17 cellular contexts compared by ENCODE assay signal in the genomic region with DNA sequence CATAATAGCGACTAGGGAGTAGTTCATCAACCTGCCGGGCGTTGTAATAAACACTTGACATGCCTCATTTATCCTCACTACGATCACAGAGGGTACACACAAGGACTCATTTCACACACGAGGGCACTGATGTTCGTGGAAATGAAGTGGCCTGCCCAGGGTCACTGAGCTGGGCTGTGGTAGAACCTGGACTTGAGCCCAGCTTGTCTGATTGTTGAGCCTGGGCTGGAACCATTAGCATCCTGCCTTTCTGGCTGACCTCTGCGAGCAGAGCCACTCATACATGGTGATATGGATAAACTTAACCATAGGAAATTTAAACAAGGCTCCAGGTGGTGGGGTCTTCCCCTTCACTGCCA. TPM values are rescaled to one million over a fixed set of nuclear protein-coding genes. Genes with fewer than 3 reads are reported as not detected.
A peak's percentile ranks its signal among the peaks of the same experiment; 100 is the strongest.
DNase-seq lines count a peak whose midpoint lies in the region; ATAC-seq, FAIRE-seq and TF ChIP-seq lines count a peak whose summit lies in the region.
"Had no signal": no experiment of that assay in that cellular context is flagged by ENCODE, and none has a peak within 500 bp of the region (broad histone marks: within the 10 kb centered on the region; RNA-seq: fewer than 3 reads in every experiment).

No MANE protein-coding gene starts in this region.

- peak; percentile 9 for FAIRE-seq in HTR-8/SVneo (lab: Jason Lieb, UNC)
- no peak for FAIRE-seq in HepG2 (lab: Jason Lieb, UNC)
- FAIRE-seq: G401.6, GM12892, H54 had no signal

- no peaks in the 10 kb centered on the region for H3K4me1 ChIP-seq in HepG2 (ENCODE audit: insufficient read depth, low read length)
- H3K4me1 ChIP-seq: Caco-2 had no signal

- no peaks in the 10 kb centered on the region for H3K9me3 ChIP-seq in HepG2 (ENCODE audit: low read length)
- H3K9me3 ChIP-seq: Caco-2 had no signal

- H3K36me3 ChIP-seq in HepG2 (replicated peaks in 1 of 2; ENCODE audit: control insufficient read depth in 1 of 2, insufficient read depth in 2 of 2, low read length in 2 of 2): no peaks in the 10 kb centered on the region

- CTCF ChIA-PET in HepG2 (lab: Yijun Ruan, JAX; ENCODE audit: low intra/inter-chr PET ratio, low total read pairs): no interaction called here

- 47% methylated on average over 7 of the region's 7 CpGs for WGBS in HepG2 (ENCODE audit: low lambda C conversion rate)

- POLR2A ChIA-PET in HepG2 (lab: Yijun Ruan, JAX): no interaction called here

- no TSS peak for BruUV-seq in HepG2 (replicated peaks; lab: Mats Ljungman, UMichigan)

- ATAC-seq in Right ventricle myocardium superior (ENCODE audit: poor library complexity): peak; percentile 83
- no peak for ATAC-seq in HepG2
- ATAC-seq: naive thymus-derived CD8-positive, alpha-beta T cell; T-helper 17 cell had no signal

- H3K4me3 Mint-ChIP-seq in nephron progenitor cell: no peak overlapping the region
- H3K4me3 Mint-ChIP-seq: naive thymus-derived CD8-positive, alpha-beta T cell; T-helper 17 cell had no signal

- TF ChIP-seq CTCF in nephron progenitor cell (IDR thresholded peaks at IDR 0.05) (no peak), HepG2 (CRISPR knock-in tag; IDR thresholded peaks at IDR 0.05) (no peak)

- DNase-seq in HTR-8/SVneo (ENCODE audit: insufficient read length, low spot score) (no peak), NCI-H2107 treated with DMSO at 0.1 percent for 48 hours (lab: John Stamatoyannopoulos, UW; ENCODE audit: unreplicated experiment) (peak; percentile 86), Right ventricle myocardium superior (peak; percentile 50), nephron progenitor cell (no peak), substantia nigra (lab: John Stamatoyannopoulos, UW) (no peak), SKM-1 (lab: John Stamatoyannopoulos, UW; ENCODE audit: unreplicated experiment) (no peak), HepG2 (ENCODE audit: low spot score) (no peak), medulla oblongata (ENCODE audit: extremely low spot score) (no peak)
- DNase-seq: activated CD4-positive, CD25-positive, alpha-beta regulatory T cell; Caco-2; cerebellar nuclear complex; naive thymus-derived CD8-positive, alpha-beta T cell; SIG-M5; T-helper 17 cell had no signal

- no peaks in the 10 kb centered on the region for H3K36me3 Mint-ChIP-seq in nephron progenitor cell (ENCODE audit: low read depth)
- H3K36me3 Mint-ChIP-seq: naive thymus-derived CD8-positive, alpha-beta T cell had no signal

- H3K4me1 Mint-ChIP-seq in nephron progenitor cell: peaks cover 43% of the 10 kb centered on the region
- H3K4me1 Mint-ChIP-seq: naive thymus-derived CD8-positive, alpha-beta T cell had no signal

- no peak overlapping the region for H2AFZ ChIP-seq in HepG2 (ENCODE audit: low read length)

- H3K79me2 ChIP-seq in HepG2 (ENCODE audit: insufficient read depth, low read length): no peaks in the 10 kb centered on the region

- H3K27ac Mint-ChIP-seq in nephron progenitor cell: peak overlapping the region; percentile 85
- H3K27ac Mint-ChIP-seq: naive thymus-derived CD8-positive, alpha-beta T cell had no signal

- no peak overlapping the region for H3K9ac ChIP-seq in HepG2 (ENCODE audit: insufficient read depth, low read depth, low read length)

- no peaks in the 10 kb centered on the region for H3K27me3 Mint-ChIP-seq in nephron progenitor cell (ENCODE audit: low read depth, poor library complexity)
- H3K27me3 Mint-ChIP-seq: naive thymus-derived CD8-positive, alpha-beta T cell had no signal

- no peak overlapping the region for H3K4me2 ChIP-seq in HepG2 (ENCODE audit: low read depth, low read length)

- in situ Hi-C loops in HepG2 (cut with HindIII; ENCODE audit: extremely low pct_ligation_motif_present, low pct_unique_long_range_greater_than_20kb): no loop called here

- no peak overlapping the region for H3K27ac ChIP-seq in substantia nigra (ENCODE audit: low read depth, low read length, poor library complexity, severe bottlenecking)
- H3K27ac ChIP-seq in HepG2 (ENCODE audit: extremely low read length, insufficient read depth, low read length): no peak overlapping the region

- H3K9me3 Mint-ChIP-seq in nephron progenitor cell: peaks cover 20% of the 10 kb centered on the region

- H4K20me1 ChIP-seq in HepG2 (ENCODE audit: insufficient read depth, low read length): no peaks in the 10 kb centered on the region

- no peak for TF ChIP-seq RAD21 in HepG2 (CRISPR knock-in tag; IDR thresholded peaks at IDR 0.05)

- no peak for TF ChIP-seq EP300 in HepG2 (IDR thresholded peaks at IDR 0.05; ENCODE audit: low read depth in 2 of 2, low read length in 2 of 2)
- no peak for TF ChIP-seq EP300 in HepG2 (CRISPR knock-in tag; IDR thresholded peaks at IDR 0.05; ENCODE audit: borderline replicate concordance)

- no peak overlapping the region for H3K4me3 ChIP-seq in HepG2 (replicated peaks in 1 of 3; ENCODE audit: insufficient read depth in 1 of 3, low read depth in 2 of 3, low read length in 3 of 3)

- H3K27me3 ChIP-seq in HepG2 (ENCODE audit: control insufficient read depth in 1 of 2, insufficient read depth in 2 of 2, low read length in 2 of 2): no peaks in the 10 kb centered on the region; a peak in 1 of 5 replicates

- intact Hi-C loops in Right ventricle myocardium superior (cut with DNase I): no loop called here
- intact Hi-C loops in HepG2 (cut with micrococcal nuclease; ENCODE audit: unreplicated experiment): no loop called here

- TF ChIP-seq POLR2A in HepG2 (IDR thresholded peaks at IDR 0.05; ENCODE audit: insufficient read depth in 1 of 2, low read depth in 2 of 2, low read length in 2 of 2): no peak

TF ChIP-seq in HepG2, 621 proteins besides CTCF, POLR2A, EP300 and RAD21:
- TF ChIP-seq PHF5A (CRISPR knock-in tag; IDR thresholded peaks at IDR 0.05; ENCODE audit: low read depth, unreplicated experiment) (no peak), ZNF451 (CRISPR knock-in tag; IDR thresholded peaks at IDR 0.05) (no peak), MTF2 (CRISPR knock-in tag; IDR thresholded peaks at IDR 0.05; ENCODE audit: borderline replicate concordance) (no peak), TBL1XR1 (IDR thresholded peaks at IDR 0.05; ENCODE audit: borderline replicate concordance, low read length, partially characterized antibody) (no peak), HMG20B (CRISPR knock-in tag; conservative IDR thresholded peaks at IDR 0.05) (no peak), NR2F1 (CRISPR knock-in tag; IDR thresholded peaks at IDR 0.05) (no peak), RCOR2 (CRISPR knock-in tag; IDR thresholded peaks at IDR 0.05) (no peak)
TF ChIP-seq in HepG2: peak in this region for 0.

RNA-seq across cellular contexts. Expression of gene JDP2, which starts 16.6 kb away (rescaled TPM):
- 22.1 TPM for total RNA-seq in Right ventricle myocardium superior
- 7.7 and 8.9 TPM in 2 replicates for total RNA-seq in HepG2 (2016; rRNA removed; fragmentation: Illumina TruSeq; extraction: Trizol)
- total RNA-seq in HepG2 (2016; cell fraction: cytosol; rRNA removed; fragmentation: Illumina TruSeq; extraction: Trizol; ENCODE audit: low read depth): 10.3 and 11.0 TPM in 2 replicates
- 6.0 and 9.8 TPM in 2 replicates for total RNA-seq in HepG2 (2016; cell fraction: insoluble cytoplasmic fraction; rRNA removed; fragmentation: Illumina TruSeq; extraction: Trizol)
- total RNA-seq in HepG2 (2016; cell fraction: membrane; rRNA removed; fragmentation: Illumina TruSeq; extraction: Trizol): 19.5 and 19.7 TPM in 2 replicates
- total RNA-seq in HepG2 (2016; cell fraction: nucleus; rRNA removed; fragmentation: Illumina TruSeq; extraction: Trizol): 3.2 and 3.9 TPM in 2 replicates
- 8.0 and 9.0 TPM in 2 replicates for polyA plus RNA-seq in HepG2 (2011; rRNA removed)
- polyA plus RNA-seq in HepG2 (2011; cell fraction: cytosol; rRNA removed): 8.4 and 10.0 TPM in 2 replicates
- polyA plus RNA-seq in HepG2 (2011; cell fraction: nucleus; rRNA removed): 10.7 and 11.2 TPM in 2 replicates
- 6.3 and 12.0 TPM in 2 replicates for polyA plus RNA-seq in HepG2 (2012)
- 11.6 and 14.1 TPM in 2 replicates for polyA plus RNA-seq in HepG2 (2016; cell fraction: cytosol; fragmentation: Illumina TruSeq; extraction: Trizol; ENCODE audit: low read depth)
- 8.9 and 10.0 TPM in 2 replicates for polyA plus RNA-seq in HepG2 (2016; cell fraction: insoluble cytoplasmic fraction; fragmentation: Illumina TruSeq; extraction: Trizol; ENCODE audit: low read depth)
- polyA plus RNA-seq in HepG2 (2016; cell fraction: membrane; fragmentation: Illumina TruSeq; extraction: Trizol; ENCODE audit: low read depth): 19.2 and 20.7 TPM in 2 replicates
- polyA plus RNA-seq in HepG2 (2016; cell fraction: nucleus; fragmentation: Illumina TruSeq; extraction: Trizol; ENCODE audit: insufficient read depth, low read depth): 8.8 and 10.0 TPM in 2 replicates
- 4.9 and 11.8 TPM in 2 replicates for polyA minus RNA-seq in HepG2 (2011; rRNA and poly(A)+ RNA removed; ENCODE audit: low replicate concordance)
- polyA minus RNA-seq in HepG2 (2011; cell fraction: cytosol; rRNA and poly(A)+ RNA removed): 5.5 and 5.9 TPM in 2 replicates
- 10.7 and 11.3 TPM in 2 replicates for polyA minus RNA-seq in HepG2 (2011; cell fraction: nucleus; rRNA and poly(A)+ RNA removed)
- polyA plus RNA-seq: naive thymus-derived CD8-positive, alpha-beta T cell had no signal

Comparison
In these comparisons a context has a peak if more than half of its experiments do, and no peak if none do; other contexts are left out.
1. DNase-seq: peak in NCI-H2107 treated with DMSO at 0.1 percent for 48 hours (single experiment) and Right ventricle myocardium superior (single experiment); none in HTR-8/SVneo (single experiment), nephron progenitor cell (single experiment), substantia nigra (0 of 49), SKM-1 (single experiment), HepG2 (single experiment) and medulla oblongata (single experiment).